Comparison of ENCODE assay signal across 1 cellular context in genomic region chr13:82565191-82565590, GRCh38.
TF ChIP-seq lines count a peak whose summit lies in the region.

No MANE protein-coding gene starts in this region.

TF ChIP-seq in WTC11, 78 proteins besides CTCF, POLR2A, EP300 and RAD21 (continued from another document):
- TF ChIP-seq PRRX2 (CRISPR knock-in tag; IDR thresholded peaks at IDR 0.05) (no peak), GTF2I (CRISPR knock-in tag; conservative IDR thresholded peaks at IDR 0.05) (no peak), FOXP4 (CRISPR knock-in tag; IDR thresholded peaks at IDR 0.05) (no peak), NR3C1 (CRISPR knock-in tag; conservative IDR thresholded peaks at IDR 0.05; ENCODE audit: low read depth) (no peak), HMGA2 (CRISPR knock-in tag; IDR thresholded peaks at IDR 0.05) (no peak), SOX15 (CRISPR knock-in tag; IDR thresholded peaks at IDR 0.05) (no peak), ATF2 (CRISPR knock-in tag; IDR thresholded peaks at IDR 0.05; ENCODE audit: borderline replicate concordance, low read depth) (no peak), TEAD1 (CRISPR knock-in tag; IDR thresholded peaks at IDR 0.05) (no peak), MXD4 (CRISPR knock-in tag; IDR thresholded peaks at IDR 0.05; ENCODE audit: borderline replicate concordance) (no peak), ARID4B (CRISPR knock-in tag; IDR thresholded peaks at IDR 0.05; ENCODE audit: borderline replicate concordance) (no peak), RORB (CRISPR knock-in tag; IDR thresholded peaks at IDR 0.05) (no peak), TEAD4 (CRISPR knock-in tag; IDR thresholded peaks at IDR 0.05) (no peak), NFATC4 (CRISPR knock-in tag; IDR thresholded peaks at IDR 0.05) (no peak)
